In the genomic region with DNA sequence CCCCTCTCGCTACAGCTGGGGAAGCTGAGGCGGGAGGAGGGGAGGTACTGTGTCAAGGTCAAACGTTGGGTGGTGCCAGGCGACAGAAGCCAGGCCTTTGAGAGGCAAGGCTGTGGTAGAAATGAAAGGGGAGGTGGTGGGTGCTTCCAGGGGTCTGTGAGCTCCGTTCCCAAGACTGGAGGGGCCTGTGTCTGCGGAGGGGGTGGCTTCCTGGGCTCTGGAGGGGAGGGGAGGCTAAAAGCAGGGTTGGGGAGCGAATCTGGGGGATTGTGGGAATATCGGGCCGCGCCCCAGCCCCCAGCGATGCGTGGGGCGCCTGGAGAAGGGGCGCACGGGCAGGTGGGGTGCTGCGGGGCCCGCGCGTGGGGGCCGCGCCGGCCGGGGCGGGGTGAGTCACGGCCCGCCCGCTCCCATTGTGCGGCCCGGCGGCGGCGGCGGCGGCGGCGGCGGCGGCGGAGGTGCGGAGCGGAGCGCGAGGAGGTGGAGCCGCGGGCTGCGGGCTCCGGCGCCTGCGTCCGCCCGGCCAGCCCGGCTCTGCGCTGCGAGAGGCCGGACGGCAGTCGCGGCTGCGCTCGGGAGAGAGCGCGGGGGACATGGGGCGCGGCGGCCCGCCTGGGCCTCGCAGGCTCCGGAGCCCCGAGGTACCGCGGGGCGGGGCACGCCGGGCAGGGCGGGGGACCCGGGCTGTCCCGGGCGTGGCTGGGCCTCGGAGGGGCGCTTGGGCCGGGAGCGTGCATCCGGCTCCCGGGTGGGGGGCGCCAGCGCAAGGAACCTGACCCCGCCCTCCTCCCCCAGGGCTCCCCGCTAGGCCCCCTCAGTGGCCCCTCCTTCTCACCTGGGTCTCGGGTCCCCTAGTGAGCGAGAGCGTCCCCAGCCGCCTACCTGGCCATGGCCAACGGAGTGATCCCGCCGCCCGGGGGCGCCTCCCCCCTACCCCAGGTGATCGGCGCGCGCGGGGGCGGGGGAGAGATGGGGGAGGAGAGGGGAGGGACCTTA, we compare ENCODE assay signal across 8 cellular contexts. TPM values are rescaled to one million over a fixed set of nuclear protein-coding genes. Genes with fewer than 3 reads are reported as not detected.
DNase-seq lines count a peak whose midpoint lies in the region; ATAC-seq and TF ChIP-seq lines count a peak whose summit lies in the region.

A gene with protein sequence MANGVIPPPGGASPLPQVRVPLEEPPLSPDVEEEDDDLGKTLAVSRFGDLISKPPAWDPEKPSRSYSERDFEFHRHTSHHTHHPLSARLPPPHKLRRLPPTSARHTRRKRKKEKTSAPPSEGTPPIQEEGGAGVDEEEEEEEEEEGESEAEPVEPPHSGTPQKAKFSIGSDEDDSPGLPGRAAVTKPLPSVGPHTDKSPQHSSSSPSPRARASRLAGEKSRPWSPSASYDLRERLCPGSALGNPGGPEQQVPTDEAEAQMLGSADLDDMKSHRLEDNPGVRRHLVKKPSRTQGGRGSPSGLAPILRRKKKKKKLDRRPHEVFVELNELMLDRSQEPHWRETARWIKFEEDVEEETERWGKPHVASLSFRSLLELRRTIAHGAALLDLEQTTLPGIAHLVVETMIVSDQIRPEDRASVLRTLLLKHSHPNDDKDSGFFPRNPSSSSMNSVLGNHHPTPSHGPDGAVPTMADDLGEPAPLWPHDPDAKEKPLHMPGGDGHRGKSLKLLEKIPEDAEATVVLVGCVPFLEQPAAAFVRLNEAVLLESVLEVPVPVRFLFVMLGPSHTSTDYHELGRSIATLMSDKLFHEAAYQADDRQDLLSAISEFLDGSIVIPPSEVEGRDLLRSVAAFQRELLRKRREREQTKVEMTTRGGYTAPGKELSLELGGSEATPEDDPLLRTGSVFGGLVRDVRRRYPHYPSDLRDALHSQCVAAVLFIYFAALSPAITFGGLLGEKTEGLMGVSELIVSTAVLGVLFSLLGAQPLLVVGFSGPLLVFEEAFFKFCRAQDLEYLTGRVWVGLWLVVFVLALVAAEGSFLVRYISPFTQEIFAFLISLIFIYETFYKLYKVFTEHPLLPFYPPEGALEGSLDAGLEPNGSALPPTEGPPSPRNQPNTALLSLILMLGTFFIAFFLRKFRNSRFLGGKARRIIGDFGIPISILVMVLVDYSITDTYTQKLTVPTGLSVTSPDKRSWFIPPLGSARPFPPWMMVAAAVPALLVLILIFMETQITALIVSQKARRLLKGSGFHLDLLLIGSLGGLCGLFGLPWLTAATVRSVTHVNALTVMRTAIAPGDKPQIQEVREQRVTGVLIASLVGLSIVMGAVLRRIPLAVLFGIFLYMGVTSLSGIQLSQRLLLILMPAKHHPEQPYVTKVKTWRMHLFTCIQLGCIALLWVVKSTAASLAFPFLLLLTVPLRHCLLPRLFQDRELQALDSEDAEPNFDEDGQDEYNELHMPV (plus strand): TSS at position 526 of the 996 bp plus-strand sequence. CDS start 363 bp downstream, at position 889.

- ATAC-seq in IMR-90 (ENCODE audit: low read depth) (peak; percentile 91), left ventricle myocardium superior (peak; percentile 22), gastrocnemius medialis (peak; percentile 54 to 56), HG03095 (IDR thresholded peaks at IDR 0.05; ENCODE audit: unreplicated experiment) (no peak)

- no peak for TF ChIP-seq RAD21 in IMR-90 (IDR thresholded peaks at IDR 0.05; ENCODE audit: low read length)

- H2AK5ac ChIP-seq in IMR-90 (ENCODE audit: low read depth, low read length), result no peak within 1 kb of the TSS; the same call in 1 of the 2 replicates

- no peaks in the 10 kb centered on the region for H3K36me3 ChIP-seq in IMR-90 (ENCODE audit: control insufficient read depth, insufficient read depth, low read length)
- H3K36me3 ChIP-seq in adipocyte (ENCODE audit: control insufficient read depth, insufficient read depth, low read length, severe bottlenecking), result no peaks in the 10 kb centered on the region
- H3K36me3 ChIP-seq in gastrocnemius medialis, result no peaks in the 10 kb centered on the region

- no peak within 1 kb of the TSS for H3K23ac ChIP-seq in IMR-90 (ENCODE audit: low read depth, low read length)

- no peak within 1 kb of the TSS for H2BK20ac ChIP-seq in IMR-90 (ENCODE audit: low read depth, low read length)

- H2AK9ac ChIP-seq in IMR-90 (replicated peaks; ENCODE audit: low read depth, low read length, poor library complexity), result peak within 1 kb of the TSS; percentile 28

- CTCF ChIA-PET in IMR-90 (lab: Yijun Ruan, JAX), result no interaction called here

- no peak within 1 kb of the TSS for H3K4ac ChIP-seq in IMR-90 (ENCODE audit: low read depth, low read length)

- H3K9ac ChIP-seq in IMR-90 (ENCODE audit: low read depth, low read length) (peak within 1 kb of the TSS; percentile 54; the same call in 1 of the 2 replicates), adipocyte (ENCODE audit: low read length) (peak within 1 kb of the TSS; percentile 69)

- no peak for TF ChIP-seq CTCF in IMR-90 (conservative IDR thresholded peaks at IDR 0.05; ENCODE audit: low read depth, low read length)
- TF ChIP-seq CTCF in gastrocnemius medialis (IDR thresholded peaks at IDR 0.05 in 4 of 5, conservative IDR thresholded peaks at IDR 0.05 in 1 of 5), result no peak

- H3K4me3 ChIP-seq in IMR-90 (ENCODE audit: insufficient read depth, low read depth, low read length) (peak within 1 kb of the TSS; percentile 62), adipocyte (ENCODE audit: low read length) (peak within 1 kb of the TSS; percentile 73), gastrocnemius medialis (peak within 1 kb of the TSS; percentile 40 to 55 (median 49))

- H3K18ac ChIP-seq in IMR-90 (ENCODE audit: low read depth, low read length), result no peak within 1 kb of the TSS

- H4K91ac ChIP-seq in IMR-90 (ENCODE audit: insufficient read depth, low read depth, low read length), result no peak within 1 kb of the TSS

- dilution Hi-C loops in IMR-90 (cut with HindIII; ENCODE audit: low sequenced_read_pairs, unreplicated experiment), result no loop called here

- H3K4me1 ChIP-seq in IMR-90 (ENCODE audit: control insufficient read depth, insufficient read depth, low read length) (no peaks in the 10 kb centered on the region; the same call in none of the 2 replicates), adipocyte (ENCODE audit: control insufficient read depth, insufficient read depth, low read length) (peaks cover 5% of the 10 kb centered on the region), gastrocnemius medialis (peaks cover 3 to 4% of the 10 kb centered on the region in 2 donors)

- H2BK5ac ChIP-seq in IMR-90 (ENCODE audit: low read depth, low read length, poor library complexity, severe bottlenecking), result no peak within 1 kb of the TSS

- H4K20me1 ChIP-seq in IMR-90 (ENCODE audit: insufficient read depth, low read length), result no peaks in the 10 kb centered on the region; the same call in none of the 2 replicates

- no peak within 1 kb of the TSS; the same call in 1 of the 2 replicates for H3K56ac ChIP-seq in IMR-90 (ENCODE audit: extremely low read depth, insufficient read depth, low read length)

- H4K8ac ChIP-seq in IMR-90 (ENCODE audit: low read depth in 2 of 2, low read length in 2 of 2), result peak within 1 kb of the TSS in 1 of 2 experiments; percentile 25; a peak in 1 of 4 replicates

- peak; percentile 62 for DNase-seq in COLO668 (lab: John Stamatoyannopoulos, UW; ENCODE audit: unreplicated experiment)
- peak; percentile 19 for DNase-seq in IMR-90
- DNase-seq in adipocyte (ENCODE audit: low read depth), result peak; percentile 74
- peak; percentile 73 for DNase-seq in left ventricle myocardium superior
- no peak for DNase-seq in gastrocnemius medialis
- DNase-seq in activated effector memory CD4-positive, alpha-beta T cell treated with Interleukin-2 at 50 U/mL for 16 hours, result no peak
- DNase-seq in SK-N-DZ (ENCODE audit: low spot score), result no peak

- intact Hi-C loops in IMR-90 (cut with micrococcal nuclease) (no loop called here), left ventricle myocardium superior (cut with micrococcal nuclease) (no loop called here), gastrocnemius medialis (cut with DNase I; ENCODE audit: low total_unique reads) (no loop called here)

- H3K9me1 ChIP-seq in IMR-90 (ENCODE audit: insufficient read depth, low read length), result no peaks in the 10 kb centered on the region; the same call in 1 of the 2 replicates

- H3K9me3 ChIP-seq in IMR-90 (ENCODE audit: control insufficient read depth, insufficient read depth, low read length) (no peaks in the 10 kb centered on the region), adipocyte (ENCODE audit: control insufficient read depth, low read length) (no peaks in the 10 kb centered on the region), gastrocnemius medialis (no peaks in the 10 kb centered on the region)

- whole genome bisulfite sequencing in IMR-90 (ENCODE audit: extremely low coverage in 2 of 2, insufficient read length in 1 of 2), 2 experiments, result 0% methylated on average over 11 of the region's 103 CpGs; no CpG with 5 or more reads in 1 of the 2 experiments

- H3K27ac ChIP-seq in IMR-90 (ENCODE audit: insufficient read depth, low read length), result no peak within 1 kb of the TSS
- no peak within 1 kb of the TSS for H3K27ac ChIP-seq in gastrocnemius medialis

- peak within 1 kb of the TSS; percentile 88 for H2AFZ ChIP-seq in IMR-90 (replicated peaks; ENCODE audit: low read length, poor library complexity)

- H3K14ac ChIP-seq in IMR-90 (replicated peaks; ENCODE audit: low read depth, low read length), result no peak within 1 kb of the TSS

- no TSS peak for BruUV-seq in IMR-90 (replicated peaks; lab: Mats Ljungman, UMichigan)

- H3K27me3 ChIP-seq in IMR-90 (ENCODE audit: control insufficient read depth, insufficient read depth, low read length), result peaks cover 36% of the 10 kb centered on the region
- H3K27me3 ChIP-seq in adipocyte (replicated peaks; ENCODE audit: control insufficient read depth, insufficient read depth, low read length), result peaks cover 3% of the 10 kb centered on the region
- no peaks in the 10 kb centered on the region for H3K27me3 ChIP-seq in gastrocnemius medialis

- H2BK15ac ChIP-seq in IMR-90 (ENCODE audit: low read depth, low read length), result no peak within 1 kb of the TSS

- no peak for TF ChIP-seq POLR2A in IMR-90 (IDR thresholded peaks at IDR 0.05; ENCODE audit: low read depth, low read length)
- TF ChIP-seq POLR2A in gastrocnemius medialis (IDR thresholded peaks at IDR 0.05), result no peak

- H2BK120ac ChIP-seq in IMR-90 (ENCODE audit: low read depth, low read length), result no peak within 1 kb of the TSS; the same call in 1 of the 2 replicates

- H4K5ac ChIP-seq in IMR-90 (ENCODE audit: low read depth, low read length), result peak within 1 kb of the TSS; percentile 22; the same call in 1 of the 2 replicates

- H3K4me2 ChIP-seq in IMR-90 (ENCODE audit: low read depth, low read length), result peak within 1 kb of the TSS; percentile 78

- POLR2A ChIA-PET in IMR-90 (lab: Charles Lee; ENCODE audit: unreplicated experiment), result no interaction called here

- in situ Hi-C loops in IMR-90 (cut with MboI; ENCODE audit: low sequenced_read_pairs) (no loop called here), gastrocnemius medialis (cut with MboI; ENCODE audit: low sequenced_read_pairs in 4 of 4) (no loop called here)

- H3K79me1 ChIP-seq in IMR-90 (ENCODE audit: low read depth in 1 of 2, low read length in 2 of 2), result no peaks in the 10 kb centered on the region

RNA-seq across cellular contexts. Expression of the gene that starts here (rescaled TPM):
- total RNA-seq in IMR-90 (2012; rRNA removed), result 0.90 and 1.1 TPM in 2 replicates
- 6.1 and 6.9 TPM in 2 replicates for polyA plus RNA-seq in IMR-90 (2012; rRNA removed)
- polyA plus RNA-seq in IMR-90 (2012; cell fraction: cytosol; rRNA removed), result 3.8 and 5.4 TPM in 2 replicates
- 24.0 and 53.1 TPM in 2 replicates for polyA plus RNA-seq in IMR-90 (2012; cell fraction: nucleus; rRNA removed; ENCODE audit: low replicate concordance)
- 456 TPM for total RNA-seq in left ventricle myocardium superior
- total RNA-seq in gastrocnemius medialis, result under 1 TPM in 3 of 4 donors, not detected in 1; 0.25 to 0.35 (median 0.29) TPM
- polyA plus RNA-seq in SK-N-DZ (2014; cell fraction: cytosol; rRNA removed), result 0.30 and 0.46 TPM in 2 replicates
- polyA plus RNA-seq in SK-N-DZ (2014; cell fraction: nucleus; rRNA removed), result 3.8 and 6.3 TPM in 2 replicates

Comparison
In these comparisons a context has a peak if more than half of its experiments do, and no peak if none do; other contexts are left out.
1. RNA of the gene that starts here (total RNA-seq): 456 TPM in left ventricle myocardium superior (single experiment); 0.90 to 1.1 TPM in IMR-90 and 0.25 to 0.35 TPM in gastrocnemius medialis; every median in the first group is over 100 times any median in the second.
2. Peak in ATAC-seq and H3K4me3 ChIP-seq in gastrocnemius medialis; RNA of the gene not detected or under 1 TPM.
3. DNase-seq: peak in COLO668 (single experiment), IMR-90 (single experiment), adipocyte (single experiment) and left ventricle myocardium superior (single experiment); none in gastrocnemius medialis (0 of 2), activated effector memory CD4-positive, alpha-beta T cell treated with Interleukin-2 at 50 U/mL for 16 hours (single experiment) and SK-N-DZ (single experiment).
4. Peak in every context shown above with its lines, with median percentiles within 50 percentile points of each other: H3K4me3 ChIP-seq.